1 cellular context compared by ENCODE assay signal in the genomic region with DNA sequence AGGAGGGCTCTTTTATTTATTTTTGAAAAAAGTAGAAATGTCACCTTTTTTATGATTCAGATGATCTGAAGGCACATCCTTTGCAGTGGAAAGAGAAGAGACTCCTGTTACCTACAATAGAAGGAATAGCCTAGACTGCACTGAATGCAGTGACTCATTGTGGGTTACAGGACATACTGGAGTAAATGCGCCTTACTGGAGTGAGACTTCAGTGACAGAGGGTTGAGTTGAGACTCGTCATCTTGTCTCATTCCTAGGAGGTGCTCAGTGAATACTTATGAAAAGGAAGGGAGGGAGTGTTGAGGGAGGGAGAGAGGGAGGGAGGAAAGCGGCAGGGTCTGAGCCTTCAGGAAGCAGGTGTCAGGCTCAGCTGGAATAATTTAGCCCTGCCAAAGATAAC.
TF ChIP-seq lines count a peak whose summit lies in the region.

No MANE protein-coding gene starts in this region.

TF ChIP-seq in A549, 52 proteins besides CTCF, POLR2A, EP300 and RAD21 (continued from another document):
- no peak for TF ChIP-seq PBX3 (IDR thresholded peaks at IDR 0.05)
- no peak for TF ChIP-seq HOXB13 (CRISPR knock-in tag; IDR thresholded peaks at IDR 0.05; ENCODE audit: low read depth)
- TF ChIP-seq, protein P1, sequence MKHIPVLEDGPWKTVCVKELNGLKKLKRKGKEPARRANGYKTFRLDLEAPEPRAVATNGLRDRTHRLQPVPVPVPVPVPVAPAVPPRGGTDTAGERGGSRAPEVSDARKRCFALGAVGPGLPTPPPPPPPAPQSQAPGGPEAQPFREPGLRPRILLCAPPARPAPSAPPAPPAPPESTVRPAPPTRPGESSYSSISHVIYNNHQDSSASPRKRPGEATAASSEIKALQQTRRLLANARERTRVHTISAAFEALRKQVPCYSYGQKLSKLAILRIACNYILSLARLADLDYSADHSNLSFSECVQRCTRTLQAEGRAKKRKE (CRISPR knock-in tag; IDR thresholded peaks at IDR 0.05; ENCODE audit: low read depth), result no peak
- no peak for TF ChIP-seq JUN (IDR thresholded peaks at IDR 0.05)
- TF ChIP-seq JUNB (IDR thresholded peaks at IDR 0.05), result no peak
- TF ChIP-seq ZFP36 (IDR thresholded peaks at IDR 0.05; ENCODE audit: borderline replicate concordance, partially characterized antibody), result no peak
- no peak for TF ChIP-seq MAFK (IDR thresholded peaks at IDR 0.05; ENCODE audit: partially characterized antibody)
- no peak for TF ChIP-seq RFX5 (IDR thresholded peaks at IDR 0.05)
- TF ChIP-seq PHF8 (IDR thresholded peaks at IDR 0.05; ENCODE audit: borderline replicate concordance, low read depth), result no peak
- TF ChIP-seq, protein P2, sequence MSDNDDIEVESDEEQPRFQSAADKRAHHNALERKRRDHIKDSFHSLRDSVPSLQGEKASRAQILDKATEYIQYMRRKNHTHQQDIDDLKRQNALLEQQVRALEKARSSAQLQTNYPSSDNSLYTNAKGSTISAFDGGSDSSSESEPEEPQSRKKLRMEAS (IDR thresholded peaks at IDR 0.05), result no peak
- no peak for TF ChIP-seq ZSCAN20 (CRISPR knock-in tag; IDR thresholded peaks at IDR 0.05)
- TF ChIP-seq HMGXB4 (CRISPR knock-in tag; IDR thresholded peaks at IDR 0.05; ENCODE audit: borderline replicate concordance), result no peak
- TF ChIP-seq RCOR1 (IDR thresholded peaks at IDR 0.05; ENCODE audit: low read depth, low read length), result no peak
- no peak for TF ChIP-seq CHD4 (IDR thresholded peaks at IDR 0.05; ENCODE audit: borderline replicate concordance)
TF ChIP-seq in A549: peak in this region for 0.
